8 cellular contexts compared by ENCODE assay signal in genomic region chr2:64643838-64644219, GRCh38.
DNase-seq lines count a peak whose midpoint lies in the region; ATAC-seq and TF ChIP-seq lines count a peak whose summit lies in the region.

No MANE protein-coding gene starts in this region.

- H3K4me2 ChIP-seq in OCI-LY1 (ENCODE audit: low read length), result peak overlapping the region; percentile 82

- H3K36me3 ChIP-seq in OCI-LY1 (ENCODE audit: insufficient read depth, low read length) (peaks cover 17% of the 10 kb centered on the region; the same call in 1 of the 2 replicates), rectal smooth muscle tissue (ENCODE audit: control insufficient read depth, insufficient read depth, low read length) (no peaks in the 10 kb centered on the region)

- H3K27me3 ChIP-seq in OCI-LY1 (ENCODE audit: insufficient read depth, low read length) (no peaks in the 10 kb centered on the region), rectal smooth muscle tissue (ENCODE audit: control insufficient read depth, insufficient read depth, low read length) (no peaks in the 10 kb centered on the region)

- H3K4me1 ChIP-seq in OCI-LY1 (ENCODE audit: insufficient read depth, low read length, severe bottlenecking) (peaks cover 100% of the 10 kb centered on the region), rectal smooth muscle tissue (ENCODE audit: control insufficient read depth, insufficient read depth, low read length) (peaks cover 27% of the 10 kb centered on the region)

- DNase-seq in GM12865 (ENCODE audit: low read depth) (peak; percentile 40), epithelial cell of prostate (ENCODE audit: low read depth, low spot score) (no peak), GDM1 (lab: John Stamatoyannopoulos, UW) (no peak)
- no peak for DNase-seq in NK-92 treated with Interleukin-12 subunit alpha and Interleukin-12 subunit beta, amount 100 ng/mL, for 24 hours (lab: John Stamatoyannopoulos, UW)

- H3K27ac ChIP-seq in OCI-LY1 (ENCODE audit: low read depth, low read length, poor library complexity, severe bottlenecking), result peak overlapping the region; percentile 91
- peak overlapping the region; percentile 89 for H3K27ac ChIP-seq in epithelial cell of prostate
- peak overlapping the region; percentile 94 for H3K27ac ChIP-seq in rectal smooth muscle tissue (ENCODE audit: low read depth, low read length)

- H4K20me1 ChIP-seq in OCI-LY1 (ENCODE audit: insufficient read depth, low read length), result no peaks in the 10 kb centered on the region

- no peak overlapping the region for H2AFZ ChIP-seq in OCI-LY1 (ENCODE audit: low read length)

- H3F3A ChIP-seq in OCI-LY1 (ENCODE audit: insufficient read depth, low read length), result 0 out of 2 replicates have a peak, but pooled peaks cover 13% of the 10 kb centered on the region

- H3K9me2 ChIP-seq in OCI-LY1 (ENCODE audit: low read depth, low read length), result no peaks in the 10 kb centered on the region

- ATAC-seq in HG03457 (IDR thresholded peaks at IDR 0.05; ENCODE audit: unreplicated experiment), result no peak
- ATAC-seq in GM21360 (IDR thresholded peaks at IDR 0.05; ENCODE audit: unreplicated experiment), result no peak

- no peak for TF ChIP-seq CTCF in GM12865 (IDR thresholded peaks at IDR 0.05; ENCODE audit: insufficient read depth, low read depth, low read length, missing control alignments)
- TF ChIP-seq CTCF in OCI-LY1 (IDR thresholded peaks at IDR 0.05; ENCODE audit: low read length), result no peak

- peaks cover 99% of the 10 kb centered on the region for H3K79me2 ChIP-seq in OCI-LY1 (ENCODE audit: insufficient read depth, low read length)

- H3K9me3 ChIP-seq in OCI-LY1 (ENCODE audit: low read length), result no peaks in the 10 kb centered on the region

- peak overlapping the region; percentile 61 for H3K9ac ChIP-seq in OCI-LY1 (ENCODE audit: low read length)
- no peak overlapping the region for H3K9ac ChIP-seq in rectal smooth muscle tissue (ENCODE audit: low read length)

- H3K4me3 ChIP-seq in GM12865 (ENCODE audit: low read depth, low read length) (peak overlapping the region; percentile 70), OCI-LY1 (ENCODE audit: low read depth, low read length, poor library complexity, severe bottlenecking) (peak overlapping the region; percentile 56), rectal smooth muscle tissue (ENCODE audit: low read length) (no peak overlapping the region)
